Comparison of ENCODE assay signal across 27 cellular contexts in genomic region chr13:88736026-88736425, GRCh38.
"Had no signal": no experiment of that assay in that cellular context is flagged by ENCODE, and none has a peak within 500 bp of the region (broad histone marks: within the 10 kb centered on the region; RNA-seq: fewer than 3 reads in every experiment).

No MANE protein-coding gene starts in this region.

- H2AFZ ChIP-seq: hepatocyte, neural progenitor cell had no signal

- H3K27ac ChIP-seq: hepatocyte, left ventricle myocardium inferior, neural progenitor cell, neutrophil, ovary, right atrium auricular region, right lobe of liver, stomach, suprapubic skin, thoracic aorta, tibial artery, upper lobe of right lung had no signal

- H3K4me3 ChIP-seq: hepatocyte, left ventricle myocardium inferior, lung, neural progenitor cell, ovary, right atrium auricular region, right lobe of liver, smooth muscle cell, stomach, suprapubic skin, thoracic aorta, tibial artery, upper lobe of right lung had no signal

- DNase-seq: islet precursor cell; left ventricle myocardium inferior; mesendoderm; naive B cell; natural killer cell; nephron progenitor cell; occipital lobe; ovary; right lobe of liver; stimulated activated CD4-positive, alpha-beta T cell treated with anti-CD3 and anti-CD28 coated beads, Interleukin-15, amount 100 ng/mL, for 24 hours; stimulated activated CD4-positive, alpha-beta T cell treated with anti-CD3 and anti-CD28 coated beads, Interleukin-2, amount 100 ng/mL, for 24 hours; stimulated activated CD4-positive, alpha-beta T cell treated with anti-CD3 and anti-CD28 coated beads, Interleukin-4, amount 100 ng/mL, for 1 hour; stimulated activated naive B cell treated with anti-CD40 and anti-IgM and Interleukin-4, amounts not matched to agents 10 μg/mL and 1 μg/mL and 100 μg/mL, for 72 hours; stimulated activated naive CD8-positive, alpha-beta T cell treated with anti-CD3 and anti-CD28 coated beads, Interleukin-15, Interleukin-2, amounts not matched to agents 100 U/mL and 50 U/mL, for 24 hours; stomach; tibial artery; trophoblast cell; upper lobe of right lung had no signal

- H3K9ac ChIP-seq: neural progenitor cell had no signal

- H3K4me2 ChIP-seq: hepatocyte, neural progenitor cell, smooth muscle cell had no signal

- FAIRE-seq: urothelium cell line had no signal

- H3K27me3 ChIP-seq: hepatocyte, neural progenitor cell, neutrophil, ovary, right atrium auricular region, right lobe of liver, stomach, suprapubic skin, tibial artery, upper lobe of right lung had no signal

- ATAC-seq: natural killer cell; right lobe of liver; stimulated activated naive B cell treated with anti-CD40 and anti-IgM and Interleukin-4, amounts not matched to agents 10 μg/mL and 1 μg/mL and 100 μg/mL, for 72 hours; stimulated activated naive CD8-positive, alpha-beta T cell treated with anti-CD3 and anti-CD28 coated beads, Interleukin-15, Interleukin-2, amounts not matched to agents 100 U/mL and 50 U/mL, for 24 hours; upper lobe of right lung had no signal

- H3K9me3 ChIP-seq: left ventricle myocardium inferior, neutrophil, ovary, right atrium auricular region, right lobe of liver, stomach, suprapubic skin, thoracic aorta, tibial artery, upper lobe of right lung had no signal

- H3K4me1 ChIP-seq: left ventricle myocardium inferior, neural progenitor cell, right atrium auricular region, right lobe of liver, stomach, suprapubic skin, tibial artery, upper lobe of right lung had no signal

- H3K36me3 ChIP-seq: left ventricle myocardium inferior, neural progenitor cell, neutrophil, ovary, right atrium auricular region, right lobe of liver, stomach, suprapubic skin, thoracic aorta, tibial artery, upper lobe of right lung had no signal

- H3K79me2 ChIP-seq: hepatocyte had no signal
